ENCODE assay signal across 1 cellular context in genomic region chrX:12978205-12979010, GRCh38.
TF ChIP-seq lines count a peak whose summit lies in the region.

No MANE protein-coding gene starts in this region.

TF ChIP-seq in H1, 55 proteins besides CTCF, POLR2A, EP300 and RAD21 (continued from another document):
- TF ChIP-seq MAX (IDR thresholded peaks at IDR 0.05), result 0 out of 2 replicates have a peak, but pooled peaks have one; percentile 17
- no peak for TF ChIP-seq SP4 (IDR thresholded peaks at IDR 0.05; ENCODE audit: low read length)
- no peak for TF ChIP-seq MAFK (IDR thresholded peaks at IDR 0.05; ENCODE audit: low read depth, low read length)
- TF ChIP-seq E2F6 (IDR thresholded peaks at IDR 0.05), result no peak
- 0 out of 2 replicates have a peak, but pooled peaks have one; percentile 3 for TF ChIP-seq NRF1 (IDR thresholded peaks at IDR 0.05; ENCODE audit: low read depth, low read length)
- no peak for TF ChIP-seq POU5F1 (IDR thresholded peaks at IDR 0.05; ENCODE audit: low read depth, low read length)
- TF ChIP-seq CREB1 (IDR thresholded peaks at IDR 0.05), result no peak
- no peak for TF ChIP-seq TAF1 (IDR thresholded peaks at IDR 0.05; ENCODE audit: low read depth, low read length)
- no peak for TF ChIP-seq PHF8 (conservative IDR thresholded peaks at IDR 0.05; ENCODE audit: low read depth, low read length)
- TF ChIP-seq JUN (IDR thresholded peaks at IDR 0.05; ENCODE audit: low read depth, low read length), result no peak
- no peak for TF ChIP-seq TCF12 (IDR thresholded peaks at IDR 0.05; ENCODE audit: low read depth, low read length)
- no peak for TF ChIP-seq KDM4A (IDR thresholded peaks at IDR 0.05; ENCODE audit: low read depth, low read length, severe bottlenecking)
- TF ChIP-seq SP1 (IDR thresholded peaks at IDR 0.05; ENCODE audit: low read depth, low read length), result no peak
- no peak for TF ChIP-seq KDM5A (IDR thresholded peaks at IDR 0.05; ENCODE audit: low read length)
- TF ChIP-seq SUZ12 (IDR thresholded peaks at IDR 0.05; ENCODE audit: low read length), result no peak
- TF ChIP-seq KDM1A (IDR thresholded peaks at IDR 0.05; ENCODE audit: borderline replicate concordance, low read length), result no peak
- no peak for TF ChIP-seq JUND (IDR thresholded peaks at IDR 0.05; ENCODE audit: low read length)
- no peak for TF ChIP-seq GTF2F1 (IDR thresholded peaks at IDR 0.05; ENCODE audit: borderline replicate concordance, low read depth, low read length)
- no peak; the same call in 1 of the 2 replicates for TF ChIP-seq CHD1 (IDR thresholded peaks at IDR 0.05; ENCODE audit: low read depth, low read length)
- TF ChIP-seq YY1 (IDR thresholded peaks at IDR 0.05; ENCODE audit: low read depth, low read length), result peak; percentile 77; the same call in 1 of the 2 replicates
- TF ChIP-seq SRF (IDR thresholded peaks at IDR 0.05; ENCODE audit: low read depth, low read length), result no peak
- TF ChIP-seq BACH1 (IDR thresholded peaks at IDR 0.05; ENCODE audit: low read length), result no peak
- TF ChIP-seq TAF7 (optimal IDR thresholded peaks at IDR 0.05; ENCODE audit: borderline replicate concordance, low read depth, low read length), result peak; percentile 80
- peak; percentile 97 for TF ChIP-seq POLR2AphosphoS5 (IDR thresholded peaks at IDR 0.05; ENCODE audit: low read depth, low read length)
- no peak for TF ChIP-seq SAP30 (IDR thresholded peaks at IDR 0.05; ENCODE audit: insufficient read depth, insufficient replicate concordance, low read length)
- TF ChIP-seq HDAC6 (IDR thresholded peaks at IDR 0.05; ENCODE audit: low read depth, low read length), result no peak
- no peak; the same call in 1 of the 2 replicates for TF ChIP-seq ATF2 (IDR thresholded peaks at IDR 0.05; ENCODE audit: low read length)
- no peak for TF ChIP-seq RXRA (IDR thresholded peaks at IDR 0.05; ENCODE audit: insufficient read depth, low read depth, low read length)
- TF ChIP-seq CHD2 (IDR thresholded peaks at IDR 0.05; ENCODE audit: low read length), result no peak
- TF ChIP-seq TEAD4 (IDR thresholded peaks at IDR 0.05; ENCODE audit: low read depth, low read length), result no peak
- no peak for TF ChIP-seq FOSL1 (IDR thresholded peaks at IDR 0.05; ENCODE audit: insufficient read depth, low read depth, low read length)
- TF ChIP-seq SP2 (IDR thresholded peaks at IDR 0.05; ENCODE audit: low read length), result no peak
- TF ChIP-seq ZNF274 (IDR thresholded peaks at IDR 0.05; ENCODE audit: borderline replicate concordance, extremely low read depth, low read length), result no peak
- no peak for TF ChIP-seq USF2 (IDR thresholded peaks at IDR 0.05; ENCODE audit: low read length)
- no peak for TF ChIP-seq CBX8 (IDR thresholded peaks at IDR 0.05; ENCODE audit: borderline replicate concordance, low read depth, low read length)
